17 cellular contexts compared by ENCODE assay signal in genomic region chr10:16509996-16510395, GRCh38. TPM values are rescaled to one million over a fixed set of nuclear protein-coding genes. Genes with fewer than 3 reads are reported as not detected.
DNase-seq lines count a peak whose midpoint lies in the region; TF ChIP-seq lines count a peak whose summit lies in the region.
"Had no signal": no experiment of that assay in that cellular context is flagged by ENCODE, and none has a peak within 500 bp of the region (broad histone marks: within the 10 kb centered on the region; RNA-seq: fewer than 3 reads in every experiment).

No MANE protein-coding gene starts in this region.

- TF ChIP-seq CTCF in WERI-Rb-1 (IDR thresholded peaks at IDR 0.05; ENCODE audit: low read depth, low read length) (no peak), smooth muscle cell (IDR thresholded peaks at IDR 0.05; ENCODE audit: borderline replicate concordance, insufficient read depth, poor library complexity, severe bottlenecking) (no peak), mesothelial cell of epicardium (IDR thresholded peaks at IDR 0.05; ENCODE audit: unreplicated experiment) (no peak)

- H3K27me3 Mint-ChIP-seq in activated CD4-positive, alpha-beta T cell treated with anti-CD3 and anti-CD28 coated beads, Interleukin-2, amount 10 ng/mL, durations not matched to agents 7 days and 5 days = no peaks in the 10 kb centered on the region
- no peaks in the 10 kb centered on the region for H3K27me3 Mint-ChIP-seq in mesothelial cell of epicardium (ENCODE audit: low read depth)
- H3K27me3 Mint-ChIP-seq: activated CD8-positive, alpha-beta T cell treated with anti-CD3 and anti-CD28 coated beads for 36 hours; dendritic cell treated with granulocyte-macrophage colony-stimulating factor and Interleukin-4, amounts not matched to agents 40 ng/mL and 50 ng/mL, for 4 days; T-cell had no signal

- H3F3A ChIP-seq in GM23248 (ENCODE audit: insufficient read depth) (no peaks in the 10 kb centered on the region; the same call in 1 of the 2 replicates), smooth muscle cell (ENCODE audit: low read depth) (no peaks in the 10 kb centered on the region)

- H3K79me2 ChIP-seq in GM23248 (ENCODE audit: insufficient read depth) = no peaks in the 10 kb centered on the region
- H3K79me2 ChIP-seq in smooth muscle cell (ENCODE audit: low read depth) = no peaks in the 10 kb centered on the region

- no peaks in the 10 kb centered on the region for H3K36me3 ChIP-seq in GM23248 (ENCODE audit: low read depth)
- no peaks in the 10 kb centered on the region for H3K36me3 ChIP-seq in WERI-Rb-1
- H3K36me3 ChIP-seq in smooth muscle cell (ENCODE audit: low read depth) = no peaks in the 10 kb centered on the region

- no peak overlapping the region for H3K9ac ChIP-seq in GM23248
- no peak overlapping the region for H3K9ac ChIP-seq in smooth muscle cell (ENCODE audit: low read depth)
- H3K9ac ChIP-seq: BLaER1 treated with 17β-estradiol and CSF1 and Interleukin-3, amounts not matched to agents 10 nM and 100 nM had no signal

- H3K36me3 Mint-ChIP-seq in activated CD4-positive, alpha-beta T cell treated with anti-CD3 and anti-CD28 coated beads, Interleukin-2, amount 10 ng/mL, durations not matched to agents 7 days and 5 days (ENCODE audit: low read depth) = peaks cover 4% of the 10 kb centered on the region
- H3K36me3 Mint-ChIP-seq in mesothelial cell of epicardium = no peaks in the 10 kb centered on the region

- no peaks in the 10 kb centered on the region for H3K9me3 Mint-ChIP-seq in activated CD4-positive, alpha-beta T cell treated with anti-CD3 and anti-CD28 coated beads, Interleukin-2, amount 10 ng/mL, durations not matched to agents 7 days and 5 days
- no peaks in the 10 kb centered on the region for H3K9me3 Mint-ChIP-seq in mesothelial cell of epicardium
- H3K9me3 Mint-ChIP-seq: activated CD8-positive, alpha-beta T cell treated with anti-CD3 and anti-CD28 coated beads for 36 hours; activated T-cell treated with anti-CD3 and anti-CD28 coated beads, Interleukin-2, amount 50 U/mL, for 4 hours; dendritic cell treated with granulocyte-macrophage colony-stimulating factor and Interleukin-4, amounts not matched to agents 40 ng/mL and 50 ng/mL, for 4 days; T-cell had no signal

- 65 to 70% methylated on average over 5 of the region's 5 CpGs for WGBS in GM23248 (ENCODE audit: low coverage in 1 of 2, low lambda C conversion rate in 2 of 2, missing lambda C conversion rate in 2 of 2), 2 experiments
- 9% methylated on average over 5 of the region's 5 CpGs for WGBS in smooth muscle cell (ENCODE audit: low lambda C conversion rate)

- H3K4me3 Mint-ChIP-seq in activated CD4-positive, alpha-beta T cell treated with anti-CD3 and anti-CD28 coated beads, Interleukin-2, amount 10 ng/mL, durations not matched to agents 7 days and 5 days = no peak overlapping the region
- H3K4me3 Mint-ChIP-seq in mesothelial cell of epicardium = no peak overlapping the region
- H3K4me3 Mint-ChIP-seq: activated CD8-positive, alpha-beta T cell treated with anti-CD3 and anti-CD28 coated beads for 36 hours; activated T-cell treated with anti-CD3 and anti-CD28 coated beads, Interleukin-2, amount 50 U/mL, for 4 hours; dendritic cell treated with granulocyte-macrophage colony-stimulating factor and Interleukin-4, amounts not matched to agents 40 ng/mL and 50 ng/mL, for 4 days; T-cell had no signal

- H3K4me3 ChIP-seq in GM23248 = no peak overlapping the region
- no peak overlapping the region for H3K4me3 ChIP-seq in WERI-Rb-1 (ENCODE audit: low read depth, low read length)
- H3K4me3 ChIP-seq in smooth muscle cell = no peak overlapping the region
- H3K4me3 ChIP-seq: BLaER1 treated with 17β-estradiol and CSF1 and Interleukin-3, amounts not matched to agents 10 nM and 100 nM; lung; suprapubic skin had no signal

- 0 out of 2 replicates have a peak, but pooled peaks cover 7% of the 10 kb centered on the region for H3K4me1 ChIP-seq in GM23248 (ENCODE audit: insufficient read depth)
- H3K4me1 ChIP-seq in smooth muscle cell (ENCODE audit: low read depth) = no peaks in the 10 kb centered on the region
- H3K4me1 ChIP-seq: BLaER1 treated with 17β-estradiol and CSF1 and Interleukin-3, amounts not matched to agents 10 nM and 100 nM; suprapubic skin had no signal

- H3K9me3 ChIP-seq in GM23248 (ENCODE audit: low read depth) (no peaks in the 10 kb centered on the region), WERI-Rb-1 (ENCODE audit: severe bottlenecking) (no peaks in the 10 kb centered on the region), smooth muscle cell (replicated peaks; ENCODE audit: low read depth) (no peaks in the 10 kb centered on the region)
- H3K9me3 ChIP-seq: BLaER1 treated with 17β-estradiol and CSF1 and Interleukin-3, amounts not matched to agents 10 nM and 100 nM; suprapubic skin had no signal

- H3K27ac Mint-ChIP-seq in activated CD4-positive, alpha-beta T cell treated with anti-CD3 and anti-CD28 coated beads, Interleukin-2, amount 10 ng/mL, durations not matched to agents 7 days and 5 days = no peak overlapping the region
- H3K27ac Mint-ChIP-seq in mesothelial cell of epicardium = no peak overlapping the region
- H3K27ac Mint-ChIP-seq: activated CD8-positive, alpha-beta T cell treated with anti-CD3 and anti-CD28 coated beads for 36 hours; dendritic cell treated with granulocyte-macrophage colony-stimulating factor and Interleukin-4, amounts not matched to agents 40 ng/mL and 50 ng/mL, for 4 days; T-cell had no signal

- CTCF ChIA-PET in activated CD4-positive, alpha-beta T cell treated with anti-CD3 and anti-CD28 coated beads, Interleukin-2, amount 10 ng/mL, durations not matched to agents 7 days and 5 days (lab: Charles Lee) = no interaction called here

- peak; percentile 32 for DNase-seq in GM23248
- DNase-seq in WERI-Rb-1 = peak; percentile 30
- DNase-seq in foreskin melanocyte = peak; percentile 85
- no peak for DNase-seq in smooth muscle cell (lab: John Stamatoyannopoulos, UW; ENCODE audit: unreplicated experiment)
- DNase-seq in activated CD4-positive, alpha-beta T cell treated with anti-CD3 and anti-CD28 coated beads, Interleukin-2, amount 10 ng/mL, durations not matched to agents 7 days and 5 days = no peak
- no peak for DNase-seq in kidney glomerular epithelial cell (lab: John Stamatoyannopoulos, UW)
- no peak for DNase-seq in mesothelial cell of epicardium (ENCODE audit: low spot score in 2 of 2, unreplicated experiment in 2 of 2)
- DNase-seq: activated CD8-positive, alpha-beta T cell treated with anti-CD3 and anti-CD28 coated beads for 36 hours; activated naive CD4-positive, alpha-beta T cell treated with anti-CD3 and anti-CD28 coated beads, Interleukin-2, amount 50 U/mL, for 16 hours; activated T-cell treated with anti-CD3 and anti-CD28 coated beads, Interleukin-2, amount 50 U/mL, for 4 hours; NCI-H1436 treated with DMSO at 0.1 percent for 48 hours; T-cell had no signal

- in situ Hi-C loops in GM23248 (cut with MboI) = no loop called here

- H3K4me2 ChIP-seq in GM23248 (ENCODE audit: unreplicated experiment) (no peak overlapping the region), smooth muscle cell (peak overlapping the region; percentile 70)
- H3K4me2 ChIP-seq: BLaER1 treated with 17β-estradiol and CSF1 and Interleukin-3, amounts not matched to agents 10 nM and 100 nM had no signal

- H3K27ac ChIP-seq in GM23248 (no peak overlapping the region), WERI-Rb-1 (peak overlapping the region; percentile 66), smooth muscle cell (ENCODE audit: low read depth) (peak overlapping the region; percentile 68)
- H3K27ac ChIP-seq: BLaER1 treated with 17β-estradiol and CSF1 and Interleukin-3, amounts not matched to agents 10 nM and 100 nM; suprapubic skin; VCaP had no signal

- no peaks in the 10 kb centered on the region for H3K4me1 Mint-ChIP-seq in activated CD4-positive, alpha-beta T cell treated with anti-CD3 and anti-CD28 coated beads, Interleukin-2, amount 10 ng/mL, durations not matched to agents 7 days and 5 days
- no peaks in the 10 kb centered on the region for H3K4me1 Mint-ChIP-seq in mesothelial cell of epicardium
- H3K4me1 Mint-ChIP-seq: T-cell had no signal

- H3K27me3 ChIP-seq in GM23248 (replicated peaks; ENCODE audit: insufficient read depth) (no peaks in the 10 kb centered on the region), WERI-Rb-1 (ENCODE audit: insufficient read depth, low read depth, severe bottlenecking) (no peaks in the 10 kb centered on the region), smooth muscle cell (ENCODE audit: low read depth) (no peaks in the 10 kb centered on the region)
- H3K27me3 ChIP-seq: BLaER1 treated with 17β-estradiol and CSF1 and Interleukin-3, amounts not matched to agents 10 nM and 100 nM; suprapubic skin had no signal

- H2AFZ ChIP-seq in GM23248 (0 out of 2 replicates have a peak overlapping the region, but pooled peaks have one; percentile 3), smooth muscle cell (ENCODE audit: low read depth) (no peak overlapping the region)

- no peaks in the 10 kb centered on the region for H3K9me2 ChIP-seq in GM23248 (ENCODE audit: insufficient read depth)

- POLR2A ChIA-PET in activated CD4-positive, alpha-beta T cell treated with anti-CD3 and anti-CD28 coated beads, Interleukin-2, amount 10 ng/mL, durations not matched to agents 7 days and 5 days (lab: Charles Lee) = no interaction called here

- no peaks in the 10 kb centered on the region for H4K20me1 ChIP-seq in GM23248 (ENCODE audit: insufficient read depth)
- H4K20me1 ChIP-seq in smooth muscle cell (ENCODE audit: low read depth) = no peaks in the 10 kb centered on the region
- H4K20me1 ChIP-seq: BLaER1 treated with 17β-estradiol and CSF1 and Interleukin-3, amounts not matched to agents 10 nM and 100 nM had no signal

RNA-seq across cellular contexts. Expression of gene C1QL3, which starts 11.7 kb away (rescaled TPM):
- not detected in 2 replicates for total RNA-seq in GM23248 (2014; rRNA removed; shearing (Covaris generic))
- polyA plus RNA-seq in GM23248 (2016; fragmentation: Nextera tagmentation; extraction: Ambion mirVana) (0.38 and 0.39 TPM in 2 replicates), smooth muscle cell (0.34 and 2.7 TPM in 2 replicates)
- total RNA-seq in smooth muscle cell (2.9 and 4.0 TPM in 2 replicates), mesothelial cell of epicardium (not detected in 3 replicates)
- under 1 TPM in 1 of 2 experiments, not detected in 1; 0.12 TPM for total RNA-seq in activated CD4-positive, alpha-beta T cell treated with anti-CD3 and anti-CD28 coated beads, Interleukin-2, amount 10 ng/mL, durations not matched to agents 7 days and 5 days
- total RNA-seq: activated T-cell treated with anti-CD3 and anti-CD28 coated beads, Interleukin-2, amount 50 U/mL, for 4 hours; lung; T-cell had no signal

Comparison
In these comparisons a context has a peak if more than half of its experiments do, and no peak if none do; other contexts are left out.
1. DNase-seq: peak in GM23248 (single experiment), WERI-Rb-1 (single experiment) and foreskin melanocyte (single experiment); none in smooth muscle cell (single experiment), activated CD4-positive, alpha-beta T cell treated with anti-CD3 and anti-CD28 coated beads, Interleukin-2, amount 10 ng/mL, durations not matched to agents 7 days and 5 days (single experiment), kidney glomerular epithelial cell (single experiment) and mesothelial cell of epicardium (0 of 2).